ENCODE assay signal across 12 cellular contexts in genomic region chr2:190635781-190636180, GRCh38. TPM values are rescaled to one million over a fixed set of nuclear protein-coding genes. Genes with fewer than 3 reads are reported as not detected.
A peak's percentile ranks its signal among the peaks of the same experiment; 100 is the strongest.
DNase-seq lines count a peak whose midpoint lies in the region; ATAC-seq, FAIRE-seq and TF ChIP-seq lines count a peak whose summit lies in the region.
"Had no signal": no experiment of that assay in that cellular context is flagged by ENCODE, and none has a peak within 500 bp of the region (broad histone marks: within the 10 kb centered on the region; RNA-seq: fewer than 3 reads in every experiment).

No MANE protein-coding gene starts in this region.

- H3K36me3 Mint-ChIP-seq in activated CD4-positive, alpha-beta T cell treated with anti-CD3 and anti-CD28 coated beads, Interleukin-2, amount 10 ng/mL, durations not matched to agents 24 days and 14 days (ENCODE audit: low read depth), result no peaks in the 10 kb centered on the region
- H3K36me3 Mint-ChIP-seq in HFFc6 (ENCODE audit: low read depth), result no peaks in the 10 kb centered on the region

- no peaks in the 10 kb centered on the region for H3K27me3 ChIP-seq in GM12878 (replicated peaks in 1 of 2; ENCODE audit: control insufficient read depth in 2 of 2, insufficient read depth in 2 of 2, low read length in 1 of 2)

- TF ChIP-seq RAD21 in GM12878 (IDR thresholded peaks at IDR 0.05; ENCODE audit: insufficient read depth, low read depth, low read length), result peak; percentile 60

- ATAC-seq in GM12878 (peak; percentile 79), HG02973 (IDR thresholded peaks at IDR 0.05; ENCODE audit: unreplicated experiment) (no peak)

- SMC1A ChIA-PET in GM12878 (lab: Charles Lee; ENCODE audit: uncharacterized antibody, unreplicated experiment), result interaction anchor here (0.7 to 4.2 kb wide), 17 partner anchors 8 to 253 kb away, joined by 3 to 63 read pairs (median 6); no protein-coding TSS in a partner anchor

- TF ChIP-seq CTCF in HFFc6 (IDR thresholded peaks at IDR 0.05) (peak; percentile 25; the same call in 1 of the 2 replicates), GM12878 (IDR thresholded peaks at IDR 0.05 in 2 of 3, conservative IDR thresholded peaks at IDR 0.05 in 1 of 3; ENCODE audit: control insufficient read depth in 2 of 3, extremely low read depth in 1 of 3, insufficient read depth in 1 of 3, low read depth in 3 of 3, low read length in 3 of 3) (peak; percentile 32 to 56 (median 36); a peak in 4 of 6 replicates), retinal pigment epithelial cell (conservative IDR thresholded peaks at IDR 0.05; ENCODE audit: low read depth, low read length) (peak; percentile 28)

- POLR2A ChIA-PET in GM12878 (lab: Charles Lee), result no interaction called here

- no peak overlapping the region for H2AFZ ChIP-seq in GM12878 (ENCODE audit: control insufficient read depth, low read depth, low read length)

- H3K79me2 ChIP-seq in GM12878 (ENCODE audit: control insufficient read depth, insufficient read depth, low read length), result no peaks in the 10 kb centered on the region

- H3K4me1 Mint-ChIP-seq in activated CD4-positive, alpha-beta T cell treated with anti-CD3 and anti-CD28 coated beads, Interleukin-2, amount 10 ng/mL, durations not matched to agents 24 days and 14 days, result peaks cover 3% of the 10 kb centered on the region
- H3K4me1 Mint-ChIP-seq in HFFc6 (ENCODE audit: low read depth), result peaks cover 26% of the 10 kb centered on the region

- H3K4me3 ChIP-seq in GM12878 (no peak overlapping the region), retinal pigment epithelial cell (ENCODE audit: low read length) (no peak overlapping the region)

- H3K36me3 ChIP-seq in GM12878 (ENCODE audit: control insufficient read depth in 2 of 2, insufficient read depth in 2 of 2, low read length in 1 of 2), result no peaks in the 10 kb centered on the region

- H3K9me3 Mint-ChIP-seq in activated CD4-positive, alpha-beta T cell treated with anti-CD3 and anti-CD28 coated beads, Interleukin-2, amount 10 ng/mL, durations not matched to agents 24 days and 14 days, result no peaks in the 10 kb centered on the region
- no peaks in the 10 kb centered on the region for H3K9me3 Mint-ChIP-seq in HFFc6

- no peaks in the 10 kb centered on the region for H4K20me1 ChIP-seq in GM12878 (ENCODE audit: control insufficient read depth, insufficient read depth)

- no peaks in the 10 kb centered on the region for H3K9me3 ChIP-seq in GM12878 (replicated peaks; ENCODE audit: control insufficient read depth, insufficient read depth, low read length)

- DNase-seq in activated CD4-positive, alpha-beta T cell treated with anti-CD3 and anti-CD28 coated beads, Interleukin-2, amount 10 ng/mL, durations not matched to agents 24 days and 14 days, result peak; percentile 58
- no peak for DNase-seq in activated CD4-positive, alpha-beta T cell treated with anti-CD3 and anti-CD28 coated beads, Interleukin-2, amount 50 U/mL, for 4 hours
- no peak for DNase-seq in HFFc6
- DNase-seq in GM12878 (ENCODE audit: low read depth, low spot score), result no peak
- no peak for DNase-seq in retinal pigment epithelial cell (ENCODE audit: low read depth)
- no peak for DNase-seq in cortex of kidney (lab: John Stamatoyannopoulos, UW)
- no peak for DNase-seq in GM03348 (ENCODE audit: low spot score)
- DNase-seq: anterior cingulate cortex, NCI-H1694, right cardiac atrium had no signal

- no peak for FAIRE-seq in GM12878 (lab: Jason Lieb, UNC)
- FAIRE-seq: endothelial cell of umbilical vein had no signal

- no peak for TF ChIP-seq POLR2A in GM12878 (IDR thresholded peaks at IDR 0.05; ENCODE audit: low read depth, low read length)

- in situ Hi-C loops in GM12878 (cut with MboI), result no loop called here

- H3K27ac ChIP-seq in GM12878 (ENCODE audit: control insufficient read depth, insufficient read depth), result no peak overlapping the region

- 0 out of 2 replicates have a peak, but pooled peaks cover 3% of the 10 kb centered on the region for H3K4me1 ChIP-seq in GM12878 (ENCODE audit: control insufficient read depth, insufficient read depth, low read length)

- H3K27ac Mint-ChIP-seq in activated CD4-positive, alpha-beta T cell treated with anti-CD3 and anti-CD28 coated beads, Interleukin-2, amount 10 ng/mL, durations not matched to agents 24 days and 14 days, result peak overlapping the region; percentile 26
- H3K27ac Mint-ChIP-seq in HFFc6, result no peak overlapping the region

- WGBS in GM12878 (ENCODE audit: insufficient coverage, insufficient replicate concordance, low lambda C conversion rate, missing lambda C conversion rate), result 70% methylated on average over 4 of the region's 4 CpGs

- H3K4me2 ChIP-seq in GM12878 (ENCODE audit: control insufficient read depth, insufficient read depth), result no peak overlapping the region

- H3K27me3 Mint-ChIP-seq in activated CD4-positive, alpha-beta T cell treated with anti-CD3 and anti-CD28 coated beads, Interleukin-2, amount 10 ng/mL, durations not matched to agents 24 days and 14 days, result no peaks in the 10 kb centered on the region
- peaks cover under 1% of the 10 kb centered on the region for H3K27me3 Mint-ChIP-seq in HFFc6 (ENCODE audit: insufficient read depth)

- BruUV-seq in GM12878 (replicated peaks; lab: Mats Ljungman, UMichigan), result no TSS peak

- H3K9ac ChIP-seq in GM12878 (ENCODE audit: control insufficient read depth, insufficient read depth, low read length), result no peak overlapping the region

- intact Hi-C loops in activated CD4-positive, alpha-beta T cell treated with anti-CD3 and anti-CD28 coated beads, Interleukin-2, amount 10 ng/mL, durations not matched to agents 24 days and 14 days (cut with micrococcal nuclease), result no loop called here
- intact Hi-C loops in GM12878 (cut with micrococcal nuclease; ENCODE audit: unreplicated experiment), result loop anchor here (5.0 kb wide), 1 partner anchor 167 kb away; no protein-coding TSS in a partner anchor

- no peak for TF ChIP-seq EP300 in GM12878 (IDR thresholded peaks at IDR 0.05; ENCODE audit: borderline replicate concordance in 1 of 2, control insufficient read depth in 1 of 2, low read depth in 2 of 2, low read length in 2 of 2)

- no peak overlapping the region for H3K4me3 Mint-ChIP-seq in activated CD4-positive, alpha-beta T cell treated with anti-CD3 and anti-CD28 coated beads, Interleukin-2, amount 10 ng/mL, durations not matched to agents 24 days and 14 days
- no peak overlapping the region for H3K4me3 Mint-ChIP-seq in HFFc6

- RAD21 ChIA-PET in GM12878 (lab: Charles Lee; ENCODE audit: unreplicated experiment), result interaction anchor here (0.6 to 3.2 kb wide), 20 partner anchors 8 to 170 kb away, joined by 3 to 58 read pairs (median 3); partner anchors contain the start of genes NAB1 and NEMP2

- CTCF ChIA-PET in GM12878 (lab: Yijun Ruan, JAX), result interaction anchor here (0.6 to 7.0 kb wide), 27 partner anchors 8 to 418 kb away, joined by 3 to 78 read pairs (median 4); partner anchors contain the start of gene NAB1

TF ChIP-seq in GM12878, 131 proteins besides CTCF, POLR2A, EP300 and RAD21:
- TF ChIP-seq NR2C1 (IDR thresholded peaks at IDR 0.05) (no peak), SMC3 (IDR thresholded peaks at IDR 0.05; ENCODE audit: borderline replicate concordance, low read length) (peak; percentile 42; the same call in 1 of the 2 replicates), ATF3 (IDR thresholded peaks at IDR 0.05; ENCODE audit: borderline replicate concordance, extremely low read depth, low read depth, low read length) (no peak), YY1 (IDR thresholded peaks at IDR 0.05; ENCODE audit: low read depth, low read length) (0 out of 2 replicates have a peak, but pooled peaks have one; percentile 15), MAX (IDR thresholded peaks at IDR 0.05; ENCODE audit: low read depth, low read length) (no peak), ZNF384 (IDR thresholded peaks at IDR 0.05; ENCODE audit: borderline replicate concordance, low read depth, low read length) (peak; percentile 62; the same call in 1 of the 2 replicates)

RNA-seq across cellular contexts. Expression of gene NAB1, which starts 13.1 kb away (rescaled TPM):
- 34.1 and 37.4 TPM in 2 replicates for total RNA-seq in activated CD4-positive, alpha-beta T cell treated with anti-CD3 and anti-CD28 coated beads, Interleukin-2, amount 10 ng/mL, durations not matched to agents 24 days and 14 days
- 10 to 100 TPM; 14.3 to 30.1 (median 25.5) TPM for total RNA-seq in HFFc6 (2021; fragmentation: NEBNext Ultra II Directional; extraction: Animal tissue kit (Norgen Biotek cat#: 25700))
- 61.0 and 61.9 TPM in 2 replicates for total RNA-seq in GM12878 (2013; cell fraction: nucleolus; rRNA removed)
- total RNA-seq in GM12878 (2014; rRNA removed) (24.5 and 28.9 TPM in 2 replicates), GM12878 (2014; rRNA removed; fragmentation: Illumina TruSeq; extraction: Trizol) (32.6 and 34.7 TPM in 2 replicates), GM12878 (2021) (30.5 and 33.2 TPM in 2 replicates)
- polyA plus RNA-seq in GM12878 (2011; ENCODE audit: low read depth), result 14.6 TPM
- polyA plus RNA-seq in GM12878 (2011; rRNA removed) (39.6 and 61.5 TPM in 2 replicates), GM12878 (2014; fragmentation: Illumina TruSeq; extraction: Trizol) (28.1 and 37.0 TPM in 2 replicates), GM12878 (2014; fragmentation: Nextera tagmentation; extraction: Ambion mirVana) (1 to 10 TPM; 4.5 to 4.9 TPM), GM12878 (2014; rRNA removed) (18.5 and 21.5 TPM in 2 replicates), GM12878 (2016; fragmentation: Nextera tagmentation; extraction: Ambion mirVana) (10 to 100 TPM; 10.3 to 11.1 TPM)
- polyA plus RNA-seq in GM12878 (2011; cell fraction: cytosol; rRNA removed), result 16.9 TPM in 2 replicates
- polyA plus RNA-seq in GM12878 (2011; cell fraction: nucleus; rRNA removed), result 67.0 and 70.5 TPM in 2 replicates
- polyA plus RNA-seq in GM12878 (2012), result 18.3 and 20.1 TPM in 2 replicates
- polyA minus RNA-seq in GM12878 (2011; rRNA and poly(A)+ RNA removed), result 41.6 and 46.1 TPM in 2 replicates
- 20.8 and 27.7 TPM in 2 replicates for polyA minus RNA-seq in GM12878 (2011; cell fraction: cytosol; rRNA and poly(A)+ RNA removed)
- 23.0 and 28.8 TPM in 2 replicates for polyA minus RNA-seq in GM12878 (2011; cell fraction: nucleus; rRNA and poly(A)+ RNA removed)
